ENCODE assay signal across 7 cellular contexts in the genomic region with DNA sequence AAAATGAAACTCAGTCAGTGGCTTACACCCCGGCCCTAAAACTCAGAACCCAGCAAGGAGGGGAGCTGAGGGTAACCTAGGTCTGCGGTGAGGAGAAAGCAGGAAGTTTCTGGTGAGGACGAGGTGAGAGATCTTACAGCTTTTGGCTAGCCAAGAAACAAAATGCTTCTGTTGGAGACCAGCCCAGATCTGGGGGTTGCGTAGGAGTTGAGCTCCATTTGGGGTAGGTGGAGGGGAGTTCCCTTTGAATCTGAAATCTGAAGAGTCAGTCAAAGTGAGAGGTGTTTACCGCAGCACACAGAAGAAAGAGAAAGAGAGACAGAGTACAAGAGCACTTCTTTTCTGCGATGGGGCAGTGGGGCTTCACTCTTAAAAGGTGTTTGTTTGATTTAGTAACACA. TPM values are rescaled to one million over a fixed set of nuclear protein-coding genes. Genes with fewer than 3 reads are reported as not detected.
DNase-seq lines count a peak whose midpoint lies in the region; ATAC-seq and TF ChIP-seq lines count a peak whose summit lies in the region.

No MANE protein-coding gene starts in this region.

- no peaks in the 10 kb centered on the region for H3K27me3 ChIP-seq in osteoblast (ENCODE audit: insufficient read depth, low read length)

- H3K36me3 Mint-ChIP-seq in activated T-cell treated with anti-CD3 and anti-CD28 coated beads, Interleukin-2, amount 50 U/mL, for 4 hours (ENCODE audit: insufficient read depth), result no peaks in the 10 kb centered on the region

- H3K27ac ChIP-seq in osteoblast (ENCODE audit: low read depth, low read length), result no peak overlapping the region

- H3K36me3 ChIP-seq in osteoblast (ENCODE audit: insufficient read depth, low read length), result no peaks in the 10 kb centered on the region

- H3K4me1 Mint-ChIP-seq in activated T-cell treated with anti-CD3 and anti-CD28 coated beads, Interleukin-2, amount 50 U/mL, for 4 hours (ENCODE audit: low read depth), result peaks cover 36% of the 10 kb centered on the region

- H4K20me1 ChIP-seq in osteoblast (ENCODE audit: insufficient read depth, low read length), result no peaks in the 10 kb centered on the region

- H3K4me3 Mint-ChIP-seq in activated T-cell treated with anti-CD3 and anti-CD28 coated beads, Interleukin-2, amount 50 U/mL, for 4 hours, result peak overlapping the region; percentile 59

- H3K27me3 Mint-ChIP-seq in activated T-cell treated with anti-CD3 and anti-CD28 coated beads, Interleukin-2, amount 50 U/mL, for 4 hours (ENCODE audit: low read depth), result peaks cover 40% of the 10 kb centered on the region

- H3K4me1 ChIP-seq in osteoblast (ENCODE audit: insufficient read depth, low read length), result peaks cover 44% of the 10 kb centered on the region

- no peak overlapping the region for H3K4me3 ChIP-seq in osteoblast (ENCODE audit: insufficient read depth, low read length)

- H3K79me2 ChIP-seq in osteoblast (ENCODE audit: insufficient read depth, low read length), result no peaks in the 10 kb centered on the region

- TF ChIP-seq CTCF in osteoblast (IDR thresholded peaks at IDR 0.05; ENCODE audit: extremely low read depth, low read depth, low read length), result no peak

- H3K4me2 ChIP-seq in osteoblast (ENCODE audit: insufficient read depth, low read length), result peak overlapping the region; percentile 26

- peak overlapping the region; percentile 23 for H2AFZ ChIP-seq in osteoblast (ENCODE audit: low read length)

- in situ Hi-C loops in KBM-7 (cut with MboI; ENCODE audit: low pct_unique_long_range_greater_than_20kb, low sequenced_read_pairs), result no loop called here

- ATAC-seq in GM21423 (IDR thresholded peaks at IDR 0.05; ENCODE audit: unreplicated experiment), result peak; percentile 92
- peak; percentile 92 to 94 for ATAC-seq in activated T-cell treated with anti-CD3 and anti-CD28 coated beads, Interleukin-2, amount 50 U/mL, for 4 hours

- H3K9me3 ChIP-seq in osteoblast (ENCODE audit: low read depth, low read length), result no peaks in the 10 kb centered on the region

- H3K9me3 Mint-ChIP-seq in activated T-cell treated with anti-CD3 and anti-CD28 coated beads, Interleukin-2, amount 50 U/mL, for 4 hours, result no peaks in the 10 kb centered on the region

- DNase-seq in KBM-7 (peak; percentile 83), osteoblast (ENCODE audit: insufficient read length, low spot score, missing footprints) (no peak), NCI-H774 (lab: John Stamatoyannopoulos, UW) (no peak), NCI-H446 treated with DMSO at 0.1 percent for 48 hours (lab: John Stamatoyannopoulos, UW) (no peak), GOT3 (lab: John Stamatoyannopoulos, UW) (no peak)
- DNase-seq in activated T-cell treated with anti-CD3 and anti-CD28 coated beads, Interleukin-2, amount 50 U/mL, for 4 hours, result peak; percentile 64

RNA-seq across cellular contexts. Expression of a gene that starts 29.6 kb away (rescaled TPM):
- under 1 TPM; 0.16 to 0.40 (median 0.37) TPM for total RNA-seq in activated T-cell treated with anti-CD3 and anti-CD28 coated beads, Interleukin-2, amount 50 U/mL, for 4 hours
- total RNA-seq in osteoblast, result not detected in 2 replicates

Comparison
In these comparisons a context has a peak if more than half of its experiments do, and no peak if none do; other contexts are left out.
1. DNase-seq: peak in KBM-7 (single experiment) and activated T-cell treated with anti-CD3 and anti-CD28 coated beads, Interleukin-2, amount 50 U/mL, for 4 hours (single experiment); none in osteoblast (single experiment), NCI-H774 (single experiment), NCI-H446 treated with DMSO at 0.1 percent for 48 hours (single experiment) and GOT3 (single experiment).